Comparison of ENCODE assay signal across 1 cellular context in genomic region chr3:53170325-53171108, GRCh38.
TF ChIP-seq lines count a peak whose summit lies in the region.

No MANE protein-coding gene starts in this region.

TF ChIP-seq in HepG2, 621 proteins besides CTCF, POLR2A, EP300 and RAD21 (continued from another document and continues in another):
- TF ChIP-seq, protein P1, sequence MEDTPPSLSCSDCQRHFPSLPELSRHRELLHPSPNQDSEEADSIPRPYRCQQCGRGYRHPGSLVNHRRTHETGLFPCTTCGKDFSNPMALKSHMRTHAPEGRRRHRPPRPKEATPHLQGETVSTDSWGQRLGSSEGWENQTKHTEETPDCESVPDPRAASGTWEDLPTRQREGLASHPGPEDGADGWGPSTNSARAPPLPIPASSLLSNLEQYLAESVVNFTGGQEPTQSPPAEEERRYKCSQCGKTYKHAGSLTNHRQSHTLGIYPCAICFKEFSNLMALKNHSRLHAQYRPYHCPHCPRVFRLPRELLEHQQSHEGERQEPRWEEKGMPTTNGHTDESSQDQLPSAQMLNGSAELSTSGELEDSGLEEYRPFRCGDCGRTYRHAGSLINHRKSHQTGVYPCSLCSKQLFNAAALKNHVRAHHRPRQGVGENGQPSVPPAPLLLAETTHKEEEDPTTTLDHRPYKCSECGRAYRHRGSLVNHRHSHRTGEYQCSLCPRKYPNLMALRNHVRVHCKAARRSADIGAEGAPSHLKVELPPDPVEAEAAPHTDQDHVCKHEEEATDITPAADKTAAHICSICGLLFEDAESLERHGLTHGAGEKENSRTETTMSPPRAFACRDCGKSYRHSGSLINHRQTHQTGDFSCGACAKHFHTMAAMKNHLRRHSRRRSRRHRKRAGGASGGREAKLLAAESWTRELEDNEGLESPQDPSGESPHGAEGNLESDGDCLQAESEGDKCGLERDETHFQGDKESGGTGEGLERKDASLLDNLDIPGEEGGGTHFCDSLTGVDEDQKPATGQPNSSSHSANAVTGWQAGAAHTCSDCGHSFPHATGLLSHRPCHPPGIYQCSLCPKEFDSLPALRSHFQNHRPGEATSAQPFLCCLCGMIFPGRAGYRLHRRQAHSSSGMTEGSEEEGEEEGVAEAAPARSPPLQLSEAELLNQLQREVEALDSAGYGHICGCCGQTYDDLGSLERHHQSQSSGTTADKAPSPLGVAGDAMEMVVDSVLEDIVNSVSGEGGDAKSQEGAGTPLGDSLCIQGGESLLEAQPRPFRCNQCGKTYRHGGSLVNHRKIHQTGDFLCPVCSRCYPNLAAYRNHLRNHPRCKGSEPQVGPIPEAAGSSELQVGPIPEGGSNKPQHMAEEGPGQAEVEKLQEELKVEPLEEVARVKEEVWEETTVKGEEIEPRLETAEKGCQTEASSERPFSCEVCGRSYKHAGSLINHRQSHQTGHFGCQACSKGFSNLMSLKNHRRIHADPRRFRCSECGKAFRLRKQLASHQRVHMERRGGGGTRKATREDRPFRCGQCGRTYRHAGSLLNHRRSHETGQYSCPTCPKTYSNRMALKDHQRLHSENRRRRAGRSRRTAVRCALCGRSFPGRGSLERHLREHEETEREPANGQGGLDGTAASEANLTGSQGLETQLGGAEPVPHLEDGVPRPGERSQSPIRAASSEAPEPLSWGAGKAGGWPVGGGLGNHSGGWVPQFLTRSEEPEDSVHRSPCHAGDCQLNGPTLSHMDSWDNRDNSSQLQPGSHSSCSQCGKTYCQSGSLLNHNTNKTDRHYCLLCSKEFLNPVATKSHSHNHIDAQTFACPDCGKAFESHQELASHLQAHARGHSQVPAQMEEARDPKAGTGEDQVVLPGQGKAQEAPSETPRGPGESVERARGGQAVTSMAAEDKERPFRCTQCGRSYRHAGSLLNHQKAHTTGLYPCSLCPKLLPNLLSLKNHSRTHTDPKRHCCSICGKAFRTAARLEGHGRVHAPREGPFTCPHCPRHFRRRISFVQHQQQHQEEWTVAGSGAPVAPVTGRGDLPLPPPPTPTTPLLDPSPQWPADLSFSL (CRISPR knock-in tag; IDR thresholded peaks at IDR 0.05), result peak; percentile 87
- TF ChIP-seq, protein P2, sequence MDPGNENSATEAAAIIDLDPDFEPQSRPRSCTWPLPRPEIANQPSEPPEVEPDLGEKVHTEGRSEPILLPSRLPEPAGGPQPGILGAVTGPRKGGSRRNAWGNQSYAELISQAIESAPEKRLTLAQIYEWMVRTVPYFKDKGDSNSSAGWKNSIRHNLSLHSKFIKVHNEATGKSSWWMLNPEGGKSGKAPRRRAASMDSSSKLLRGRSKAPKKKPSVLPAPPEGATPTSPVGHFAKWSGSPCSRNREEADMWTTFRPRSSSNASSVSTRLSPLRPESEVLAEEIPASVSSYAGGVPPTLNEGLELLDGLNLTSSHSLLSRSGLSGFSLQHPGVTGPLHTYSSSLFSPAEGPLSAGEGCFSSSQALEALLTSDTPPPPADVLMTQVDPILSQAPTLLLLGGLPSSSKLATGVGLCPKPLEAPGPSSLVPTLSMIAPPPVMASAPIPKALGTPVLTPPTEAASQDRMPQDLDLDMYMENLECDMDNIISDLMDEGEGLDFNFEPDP (CRISPR knock-in tag; conservative IDR thresholded peaks at IDR 0.05), result 0 out of 2 replicates have a peak, but pooled peaks have one; percentile 63
- TF ChIP-seq KDM3A (CRISPR knock-in tag; IDR thresholded peaks at IDR 0.05; ENCODE audit: low read depth) (no peak), MTF2 (CRISPR knock-in tag; IDR thresholded peaks at IDR 0.05; ENCODE audit: borderline replicate concordance) (0 out of 2 replicates have a peak, but pooled peaks have one; percentile 54), NKX3-1 (CRISPR knock-in tag; IDR thresholded peaks at IDR 0.05) (no peak), ZFYVE20 (CRISPR knock-in tag; IDR thresholded peaks at IDR 0.05; ENCODE audit: borderline replicate concordance, low read depth) (no peak), ZSCAN22 (CRISPR knock-in tag; IDR thresholded peaks at IDR 0.05) (no peak), ZNF790 (CRISPR knock-in tag; IDR thresholded peaks at IDR 0.05; ENCODE audit: borderline replicate concordance) (no peak), ZBTB38 (CRISPR knock-in tag; IDR thresholded peaks at IDR 0.05) (no peak; the same call in 1 of the 2 replicates), MEIS2 (CRISPR knock-in tag; IDR thresholded peaks at IDR 0.05) (peak; percentile 56; the same call in 1 of the 2 replicates), RXRB (CRISPR knock-in tag; IDR thresholded peaks at IDR 0.05; ENCODE audit: borderline replicate concordance) (peak; percentile 53; the same call in 1 of the 2 replicates), GATAD2A (CRISPR knock-in tag; IDR thresholded peaks at IDR 0.05) (peak; percentile 83), GLMP (CRISPR knock-in tag; IDR thresholded peaks at IDR 0.05; ENCODE audit: borderline replicate concordance) (no peak), RFX5 (IDR thresholded peaks at IDR 0.05; ENCODE audit: low read depth, low read length) (no peak), ZNF275 (CRISPR knock-in tag; IDR thresholded peaks at IDR 0.05; ENCODE audit: borderline replicate concordance) (no peak), USF2 (IDR thresholded peaks at IDR 0.05; ENCODE audit: low read depth, low read length) (no peak), USF2 (CRISPR knock-in tag; IDR thresholded peaks at IDR 0.05; ENCODE audit: borderline replicate concordance) (no peak), ZMYM3 (CRISPR knock-in tag; IDR thresholded peaks at IDR 0.05) (peak; percentile 53; the same call in 1 of the 2 replicates), ZNF33B (CRISPR knock-in tag; IDR thresholded peaks at IDR 0.05) (no peak), ZNF557 (CRISPR knock-in tag; IDR thresholded peaks at IDR 0.05) (0 out of 2 replicates have a peak, but pooled peaks have one; percentile 56), ZNF143 (CRISPR knock-in tag; IDR thresholded peaks at IDR 0.05) (peak; percentile 34; the same call in 1 of the 2 replicates), ZBTB34 (CRISPR knock-in tag; IDR thresholded peaks at IDR 0.05) (peak; percentile 88; the same call in 1 of the 2 replicates), RBM22 (optimal IDR thresholded peaks at IDR 0.05; ENCODE audit: low read length) (no peak), ZNF263 (CRISPR knock-in tag; IDR thresholded peaks at IDR 0.05) (0 out of 2 replicates have a peak, but pooled peaks have one; percentile 46), NBN (conservative IDR thresholded peaks at IDR 0.05) (no peak), MED1 (CRISPR knock-in tag; IDR thresholded peaks at IDR 0.05) (peak; percentile 60), HDAC1 (CRISPR knock-in tag; IDR thresholded peaks at IDR 0.05) (peak; percentile 76), TARDBP (CRISPR knock-in tag; IDR thresholded peaks at IDR 0.05) (peak; percentile 36)
- TF ChIP-seq, protein P3, sequence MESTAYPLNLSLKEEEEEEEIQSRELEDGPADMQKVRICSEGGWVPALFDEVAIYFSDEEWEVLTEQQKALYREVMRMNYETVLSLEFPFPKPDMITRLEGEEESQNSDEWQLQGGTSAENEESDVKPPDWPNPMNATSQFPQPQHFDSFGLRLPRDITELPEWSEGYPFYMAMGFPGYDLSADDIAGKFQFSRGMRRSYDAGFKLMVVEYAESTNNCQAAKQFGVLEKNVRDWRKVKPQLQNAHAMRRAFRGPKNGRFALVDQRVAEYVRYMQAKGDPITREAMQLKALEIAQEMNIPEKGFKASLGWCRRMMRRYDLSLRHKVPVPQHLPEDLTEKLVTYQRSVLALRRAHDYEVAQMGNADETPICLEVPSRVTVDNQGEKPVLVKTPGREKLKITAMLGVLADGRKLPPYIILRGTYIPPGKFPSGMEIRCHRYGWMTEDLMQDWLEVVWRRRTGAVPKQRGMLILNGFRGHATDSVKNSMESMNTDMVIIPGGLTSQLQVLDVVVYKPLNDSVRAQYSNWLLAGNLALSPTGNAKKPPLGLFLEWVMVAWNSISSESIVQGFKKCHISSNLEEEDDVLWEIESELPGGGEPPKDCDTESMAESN (CRISPR knock-in tag; conservative IDR thresholded peaks at IDR 0.05), result peak; percentile 61; the same call in 1 of the 2 replicates
- TF ChIP-seq, protein P4, sequence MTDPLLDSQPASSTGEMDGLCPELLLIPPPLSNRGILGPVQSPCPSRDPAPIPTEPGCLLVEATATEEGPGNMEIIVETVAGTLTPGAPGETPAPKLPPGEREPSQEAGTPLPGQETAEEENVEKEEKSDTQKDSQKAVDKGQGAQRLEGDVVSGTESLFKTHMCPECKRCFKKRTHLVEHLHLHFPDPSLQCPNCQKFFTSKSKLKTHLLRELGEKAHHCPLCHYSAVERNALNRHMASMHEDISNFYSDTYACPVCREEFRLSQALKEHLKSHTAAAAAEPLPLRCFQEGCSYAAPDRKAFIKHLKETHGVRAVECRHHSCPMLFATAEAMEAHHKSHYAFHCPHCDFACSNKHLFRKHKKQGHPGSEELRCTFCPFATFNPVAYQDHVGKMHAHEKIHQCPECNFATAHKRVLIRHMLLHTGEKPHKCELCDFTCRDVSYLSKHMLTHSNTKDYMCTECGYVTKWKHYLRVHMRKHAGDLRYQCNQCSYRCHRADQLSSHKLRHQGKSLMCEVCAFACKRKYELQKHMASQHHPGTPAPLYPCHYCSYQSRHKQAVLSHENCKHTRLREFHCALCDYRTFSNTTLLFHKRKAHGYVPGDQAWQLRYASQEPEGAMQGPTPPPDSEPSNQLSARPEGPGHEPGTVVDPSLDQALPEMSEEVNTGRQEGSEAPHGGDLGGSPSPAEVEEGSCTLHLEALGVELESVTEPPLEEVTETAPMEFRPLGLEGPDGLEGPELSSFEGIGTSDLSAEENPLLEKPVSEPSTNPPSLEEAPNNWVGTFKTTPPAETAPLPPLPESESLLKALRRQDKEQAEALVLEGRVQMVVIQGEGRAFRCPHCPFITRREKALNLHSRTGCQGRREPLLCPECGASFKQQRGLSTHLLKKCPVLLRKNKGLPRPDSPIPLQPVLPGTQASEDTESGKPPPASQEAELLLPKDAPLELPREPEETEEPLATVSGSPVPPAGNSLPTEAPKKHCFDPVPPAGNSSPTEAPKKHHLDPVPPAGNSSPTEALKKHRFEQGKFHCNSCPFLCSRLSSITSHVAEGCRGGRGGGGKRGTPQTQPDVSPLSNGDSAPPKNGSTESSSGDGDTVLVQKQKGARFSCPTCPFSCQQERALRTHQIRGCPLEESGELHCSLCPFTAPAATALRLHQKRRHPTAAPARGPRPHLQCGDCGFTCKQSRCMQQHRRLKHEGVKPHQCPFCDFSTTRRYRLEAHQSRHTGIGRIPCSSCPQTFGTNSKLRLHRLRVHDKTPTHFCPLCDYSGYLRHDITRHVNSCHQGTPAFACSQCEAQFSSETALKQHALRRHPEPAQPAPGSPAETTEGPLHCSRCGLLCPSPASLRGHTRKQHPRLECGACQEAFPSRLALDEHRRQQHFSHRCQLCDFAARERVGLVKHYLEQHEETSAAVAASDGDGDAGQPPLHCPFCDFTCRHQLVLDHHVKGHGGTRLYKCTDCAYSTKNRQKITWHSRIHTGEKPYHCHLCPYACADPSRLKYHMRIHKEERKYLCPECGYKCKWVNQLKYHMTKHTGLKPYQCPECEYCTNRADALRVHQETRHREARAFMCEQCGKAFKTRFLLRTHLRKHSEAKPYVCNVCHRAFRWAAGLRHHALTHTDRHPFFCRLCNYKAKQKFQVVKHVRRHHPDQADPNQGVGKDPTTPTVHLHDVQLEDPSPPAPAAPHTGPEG (CRISPR knock-in tag; IDR thresholded peaks at IDR 0.05), result peak; percentile 39; the same call in 1 of the 2 replicates
